13 cellular contexts compared by ENCODE assay signal in genomic region chr11:132202621-132203020, GRCh38.
"Had no signal": no experiment of that assay in that cellular context is flagged by ENCODE, and none has a peak within 500 bp of the region (broad histone marks: within the 10 kb centered on the region; RNA-seq: fewer than 3 reads in every experiment).

No MANE protein-coding gene starts in this region.

- H3K27me3 ChIP-seq: gastrocnemius medialis, left lung, thyroid gland, vagina had no signal

- H3K36me3 ChIP-seq: gastrocnemius medialis, heart right ventricle, left lung, thyroid gland, vagina had no signal

- H3K4me1 ChIP-seq: gastrocnemius medialis, heart right ventricle, left lung, thyroid gland, vagina had no signal

- DNase-seq: activated CD4-positive, alpha-beta T cell treated with anti-CD3 and anti-CD28 coated beads, Interleukin-2, amount 10 ng/mL, durations not matched to agents 24 days and 14 days; activated CD8-positive, alpha-beta memory T cell treated with anti-CD3 and anti-CD28 coated beads for 24 hours; activated naive CD4-positive, alpha-beta T cell treated with anti-CD3 and anti-CD28 coated beads for 36 hours; gastrocnemius medialis; heart right ventricle; left lung; stimulated activated CD4-positive, alpha-beta T cell treated with anti-CD3 and anti-CD28 coated beads, Interleukin-4, amount 100 ng/mL, for 4 hours; T-helper 17 cell; thyroid gland had no signal

- ATAC-seq: esophagus mucosa, gastrocnemius medialis, heart right ventricle, left lung, T-helper 17 cell, WTC11 had no signal

- H3K9me3 ChIP-seq: gastrocnemius medialis, heart right ventricle, left lung, thyroid gland, vagina had no signal

- H3K4me3 ChIP-seq: gastrocnemius medialis, heart right ventricle, left lung, skin epidermis, thyroid gland, vagina had no signal

- H3K27ac ChIP-seq: gastrocnemius medialis, heart right ventricle, left lung, skin epidermis, thyroid gland, vagina had no signal
